9 cellular contexts compared by ENCODE assay signal in genomic region chr2:127591221-127591923, GRCh38. TPM values are rescaled to one million over a fixed set of nuclear protein-coding genes. Genes with fewer than 3 reads are reported as not detected.
DNase-seq lines count a peak whose midpoint lies in the region; ATAC-seq and TF ChIP-seq lines count a peak whose summit lies in the region.
"Had no signal": no experiment of that assay in that cellular context is flagged by ENCODE, and none has a peak within 500 bp of the region (broad histone marks: within the 10 kb centered on the region; RNA-seq: fewer than 3 reads in every experiment).

No MANE protein-coding gene starts in this region.

- no peak overlapping the region for H3K4me3 Mint-ChIP-seq in CD14-positive monocyte

- H3K27ac Mint-ChIP-seq in CD14-positive monocyte, result no peak overlapping the region

- H3K27me3 Mint-ChIP-seq in CD14-positive monocyte (ENCODE audit: low read depth in 3 of 3), result no peaks in the 10 kb centered on the region

- ATAC-seq in GM19035 (IDR thresholded peaks at IDR 0.05; ENCODE audit: unreplicated experiment) (peak; percentile 74), sciatic nerve (peak; percentile 78), HG03457 (IDR thresholded peaks at IDR 0.05; ENCODE audit: unreplicated experiment) (no peak)

- H3K36me3 Mint-ChIP-seq in CD14-positive monocyte, result no peaks in the 10 kb centered on the region

- H3K4me3 ChIP-seq in right atrium auricular region, result no peak overlapping the region

- no peak overlapping the region for H3K27ac ChIP-seq in right atrium auricular region

- H3K9me3 ChIP-seq in right atrium auricular region, result no peaks in the 10 kb centered on the region

- peaks cover 0 to 2% (median 0%) of the 10 kb centered on the region in 7 donors for H3K9me3 Mint-ChIP-seq in CD14-positive monocyte

- peak; percentile 85 for TF ChIP-seq CTCF in CD14-positive monocyte (IDR thresholded peaks at IDR 0.05)
- peak; percentile 91 to 97 for TF ChIP-seq CTCF in right atrium auricular region (IDR thresholded peaks at IDR 0.05)

- intact Hi-C loops in CD14-positive monocyte (cut with micrococcal nuclease), result loop anchor here (2.0 kb wide), 1 partner anchor 57 kb away; no protein-coding TSS in a partner anchor
- intact Hi-C loops in sciatic nerve (cut with DNase I), result loop anchor here (10.0 kb wide), 1 partner anchor 103 kb away; no protein-coding TSS in a partner anchor

- DNase-seq in CD14-positive monocyte (ENCODE audit: low spot score), result no peak
- DNase-seq in HuH-7.5 (ENCODE audit: low spot score), result peak; percentile 93
- peak; percentile 56 for DNase-seq in T follicular helper cell (ENCODE audit: low read depth)
- peak; percentile 52 for DNase-seq in amniotic epithelial cell (ENCODE audit: low read depth)
- no peak for DNase-seq in right atrium auricular region (ENCODE audit: low spot score)
- DNase-seq in sciatic nerve (ENCODE audit: low spot score), result peak; percentile 69

- H3K4me1 Mint-ChIP-seq in CD14-positive monocyte, result peaks cover 3% of the 10 kb centered on the region

- no peaks in the 10 kb centered on the region for H3K27me3 ChIP-seq in right atrium auricular region

- H3K4me1 ChIP-seq in right atrium auricular region, result no peaks in the 10 kb centered on the region

- H3K36me3 ChIP-seq in right atrium auricular region, result no peaks in the 10 kb centered on the region

RNA-seq across cellular contexts. Expression of gene GPR17, which starts 54.6 kb away (rescaled TPM):
- not detected for polyA plus RNA-seq in CD14-positive monocyte
- total RNA-seq in right atrium auricular region, result under 1 TPM in 1 of 2 donors, not detected in 1; 0.24 TPM
- total RNA-seq in sciatic nerve, result 4.6 TPM
- total RNA-seq: T-helper 1 cell treated with Interleukin-12 subunit alpha and Interleukin-12 subunit beta and Interleukin-4 antibody, amounts not matched to agents 30 ng/mL and 1 ng/mL, for 36 hours had no signal

RNA-seq across cellular contexts. Expression of gene MYO7B, which starts 55.9 kb away (rescaled TPM):
- polyA plus RNA-seq in CD14-positive monocyte, result 1 to 10 TPM; 7.3 to 9.0 TPM
- total RNA-seq in right atrium auricular region (under 1 TPM; 0.52 to 0.67 TPM), sciatic nerve (0.62 TPM)

Comparison
In these comparisons a context has a peak if more than half of its experiments do, and no peak if none do; other contexts are left out.
1. DNase-seq: peak in HuH-7.5 (single experiment), T follicular helper cell (single experiment), amniotic epithelial cell (single experiment) and sciatic nerve (single experiment); none in CD14-positive monocyte (single experiment) and right atrium auricular region (single experiment).